Comparison of ENCODE assay signal across 26 cellular contexts in the genomic region with DNA sequence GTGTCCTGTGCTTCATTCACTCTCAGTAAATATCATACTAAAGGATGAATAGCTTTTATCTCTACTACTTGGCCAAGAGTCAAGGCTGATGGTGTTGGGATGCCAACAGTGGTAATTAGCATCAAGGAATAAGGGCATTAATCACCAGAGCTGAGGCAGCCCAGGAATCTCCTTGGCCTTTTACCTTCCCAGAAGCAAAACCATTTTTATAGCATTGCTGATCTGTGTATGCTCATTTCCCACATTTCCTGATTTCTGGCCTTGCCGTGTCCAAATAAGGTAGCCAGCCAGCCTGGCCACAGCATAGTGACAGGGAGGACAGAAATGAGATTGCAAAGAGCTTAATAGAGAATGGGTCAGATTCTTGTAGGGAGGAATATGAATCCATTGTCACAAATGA.
"Had no signal": no experiment of that assay in that cellular context is flagged by ENCODE, and none has a peak within 500 bp of the region (broad histone marks: within the 10 kb centered on the region; RNA-seq: fewer than 3 reads in every experiment).

No MANE protein-coding gene starts in this region.

- H3K4me1 ChIP-seq: SJSA1 had no signal

- H3K27ac ChIP-seq: brain microvascular endothelial cell, SJSA1 had no signal

- H3K4me2 ChIP-seq: SK-N-SH had no signal

- H3K4me3 ChIP-seq: SJSA1 had no signal

- H3K36me3 ChIP-seq: brain microvascular endothelial cell, SJSA1 had no signal

- H3K9ac ChIP-seq: SK-N-SH had no signal

- DNase-seq: activated CD4-positive, alpha-beta memory T cell treated with anti-CD3 and anti-CD28 coated beads for 36 hours; activated CD4-positive, alpha-beta T cell treated with anti-CD3 and anti-CD28 coated beads for 36 hours; activated CD4-positive, alpha-beta T cell treated with anti-CD3 and anti-CD28 coated beads, Interleukin-2, amount 10 ng/mL, durations not matched to agents 7 days and 5 days; activated CD8-positive, alpha-beta memory T cell treated with anti-CD3 and anti-CD28 coated beads, Interleukin-2, amount 50 U/mL, for 4 hours; activated gamma-delta T cell treated with Interleukin-2 at 50 U/mL for 16 hours; activated naive CD4-positive, alpha-beta T cell treated with anti-CD3 and anti-CD28 coated beads, Interleukin-2, amount 10 ng/mL, durations not matched to agents 7 days and 5 days; activated naive CD8-positive, alpha-beta T cell treated with anti-CD3 and anti-CD28 coated beads, Interleukin-2, amount 50 U/mL, for 24 hours; activated T-cell treated with anti-CD3 and anti-CD28 coated beads for 4 hours; activated T-cell treated with anti-CD3 and anti-CD28 coated beads, Interleukin-2, amount 50 U/mL, for 4 hours; brain microvascular endothelial cell; central memory CD4-positive, alpha-beta T cell; NCI-H1105; NCI-H1417 treated with DMSO at 0.1 percent for 48 hours; NCI-H187 treated with DMSO at 0.1 percent for 48 hours; NCI-H2081 treated with DMSO at 0.1 percent for 48 hours; NCI-H226; NCI-H446 treated with DMSO at 0.1 percent for 48 hours; NCI-H524 treated with DMSO at 0.1 percent for 48 hours; NCI-H774; RPMI8226; SHP77 treated with DMSO at 0.1 percent for 48 hours; SK-N-SH had no signal

- H3K9me3 ChIP-seq: SJSA1, SK-N-SH had no signal

- ATAC-seq: activated CD4-positive, alpha-beta T cell treated with anti-CD3 and anti-CD28 coated beads for 36 hours; activated CD4-positive, CD25-positive, alpha-beta regulatory T cell treated with anti-CD3 and anti-CD28 coated beads, Interleukin-2, amount 50 U/mL, for 24 hours; activated naive CD8-positive, alpha-beta T cell treated with anti-CD3 and anti-CD28 coated beads, Interleukin-2, amount 50 U/mL, for 24 hours; activated T-cell treated with anti-CD3 and anti-CD28 coated beads, Interleukin-2, amount 50 U/mL, for 4 hours; Panc1; WTC11 had no signal

- H3K27me3 ChIP-seq: brain microvascular endothelial cell, SJSA1 had no signal
